In genomic region chr17:69609495-69610315, GRCh38 we compare ENCODE assay signal across 8 cellular contexts.
DNase-seq lines count a peak whose midpoint lies in the region; ATAC-seq, FAIRE-seq and TF ChIP-seq lines count a peak whose summit lies in the region.

No MANE protein-coding gene starts in this region.

- no peak for TF ChIP-seq EP300 in A549 (IDR thresholded peaks at IDR 0.05)

- POLR2A ChIA-PET in A549 (lab: Yijun Ruan, JAX): interaction anchor here (1.1 kb wide), 1 partner anchor 942 kb away, joined by 3 read pairs; no protein-coding TSS in a partner anchor

- H3F3A ChIP-seq in GM23338 (replicated peaks; ENCODE audit: low read depth): no peaks in the 10 kb centered on the region

- peak; percentile 66 to 68 for TF ChIP-seq RAD21 in A549 (conservative IDR thresholded peaks at IDR 0.05 in 1 of 2, IDR thresholded peaks at IDR 0.05 in 1 of 2)

- no peaks in the 10 kb centered on the region for H3K79me2 ChIP-seq in GM23338 (replicated peaks; ENCODE audit: insufficient read depth)

- TF ChIP-seq CTCF in A549 (IDR thresholded peaks at IDR 0.05) (peak; percentile 74), GM23338 (conservative IDR thresholded peaks at IDR 0.05; ENCODE audit: low read depth in 2 of 2) (peak; percentile 76 to 81), cardiac muscle cell (IDR thresholded peaks at IDR 0.05; ENCODE audit: low read depth, low read length) (peak; percentile 74), thyroid gland (IDR thresholded peaks at IDR 0.05) (peak in 5 of 6 experiments; percentile 18 to 69 (median 60))

- H4K20me1 ChIP-seq in GM23338 (replicated peaks; ENCODE audit: insufficient read depth): no peaks in the 10 kb centered on the region

- peaks cover 10% of the 10 kb centered on the region for H3K4me1 Mint-ChIP-seq in GM23338

- WGBS in A549 (ENCODE audit: missing lambda C conversion rate): 70% methylated on average over 6 of the region's 6 CpGs
- WGBS in thyroid gland, 2 donors: 72 to 74% methylated on average over 6 of the region's 6 CpGs

- no peaks in the 10 kb centered on the region for H3K9me3 ChIP-seq in A549
- no peaks in the 10 kb centered on the region for H3K9me3 ChIP-seq in SJSA1 (replicated peaks)
- H3K9me3 ChIP-seq in cardiac muscle cell (ENCODE audit: low read depth): no peaks in the 10 kb centered on the region
- H3K9me3 ChIP-seq in thyroid gland: no peaks in the 10 kb centered on the region

- intact Hi-C loops in thyroid gland (cut with DNase I): no loop called here

- H3K27me3 ChIP-seq in GM23338 (ENCODE audit: insufficient read depth) (no peaks in the 10 kb centered on the region), SJSA1 (replicated peaks) (no peaks in the 10 kb centered on the region), cardiac muscle cell (no peaks in the 10 kb centered on the region), thyroid gland (no peaks in the 10 kb centered on the region)

- TF ChIP-seq POLR2A in A549 (IDR thresholded peaks at IDR 0.05; ENCODE audit: low read length) (no peak), thyroid gland (IDR thresholded peaks at IDR 0.05) (no peak)

- H3K27ac Mint-ChIP-seq in GM23338: no peak overlapping the region

- no peaks in the 10 kb centered on the region; the same call in 2 of the 3 replicates for H3K9me3 Mint-ChIP-seq in GM23338

- ATAC-seq in A549: peak; percentile 67 to 75; a peak in 4 of 6 replicates
- peak; percentile 72; the same call in 2 of the 3 replicates for ATAC-seq in GM23338
- ATAC-seq in HG03520 (IDR thresholded peaks at IDR 0.05; ENCODE audit: unreplicated experiment): no peak
- ATAC-seq in GM21825 (IDR thresholded peaks at IDR 0.05; ENCODE audit: unreplicated experiment): no peak
- no peak for ATAC-seq in GM19035 (IDR thresholded peaks at IDR 0.05; ENCODE audit: unreplicated experiment)

- no peak overlapping the region for H3K4me3 ChIP-seq in A549
- H3K4me3 ChIP-seq in GM23338: no peak overlapping the region
- H3K4me3 ChIP-seq in SJSA1: no peak overlapping the region
- no peak overlapping the region for H3K4me3 ChIP-seq in cardiac muscle cell
- H3K4me3 ChIP-seq in thyroid gland (replicated peaks in 1 of 3): no peak overlapping the region

- H3K27me3 Mint-ChIP-seq in GM23338 (ENCODE audit: insufficient read depth, low read depth, poor library complexity): peaks cover 1% of the 10 kb centered on the region

- H3K4me3 Mint-ChIP-seq in GM23338: no peak overlapping the region

- peak overlapping the region; percentile 79 to 83 for H3K27ac ChIP-seq in A549
- H3K27ac ChIP-seq in GM23338 (ENCODE audit: low read depth): no peak overlapping the region
- H3K27ac ChIP-seq in SJSA1: peak overlapping the region; percentile 95
- no peak overlapping the region for H3K27ac ChIP-seq in cardiac muscle cell
- peak overlapping the region in 1 of 3 donors; percentile 53 for H3K27ac ChIP-seq in thyroid gland

- no peak overlapping the region for H2AFZ ChIP-seq in GM23338

- H3K4me1 ChIP-seq in A549 (peaks cover 31% of the 10 kb centered on the region), GM23338 (ENCODE audit: insufficient read depth) (peaks cover 4% of the 10 kb centered on the region; the same call in 1 of the 2 replicates), SJSA1 (replicated peaks) (peaks cover 34% of the 10 kb centered on the region), cardiac muscle cell (ENCODE audit: low read depth) (peaks cover 6% of the 10 kb centered on the region), thyroid gland (peaks cover 13 to 34% of the 10 kb centered on the region in 2 donors)

- peak; percentile 59 for FAIRE-seq in A549 (lab: Jason Lieb, UNC)

- no peaks in the 10 kb centered on the region for H3K36me3 ChIP-seq in GM23338 (ENCODE audit: insufficient read depth)
- H3K36me3 ChIP-seq in SJSA1: no peaks in the 10 kb centered on the region
- no peaks in the 10 kb centered on the region for H3K36me3 ChIP-seq in cardiac muscle cell
- H3K36me3 ChIP-seq in thyroid gland: no peaks in the 10 kb centered on the region

- peak in 1 of 2 experiments; percentile 33 for DNase-seq in A549 (ENCODE audit: low read depth in 1 of 2, low spot score in 1 of 2)
- DNase-seq in GM23338 (ENCODE audit: low spot score): peak; percentile 59
- DNase-seq in SJSA1 (ENCODE audit: low read depth in 1 of 2, low spot score in 2 of 2): no peak
- peak; percentile 17 to 36 for DNase-seq in cardiac muscle cell (ENCODE audit: low read depth in 1 of 2, low spot score in 1 of 2)
- DNase-seq in thyroid gland: peak; percentile 32 to 34

- H3K4me2 ChIP-seq in A549: peak overlapping the region; percentile 39
- H3K4me2 ChIP-seq in GM23338: no peak overlapping the region

- H3K9me2 ChIP-seq in GM23338 (ENCODE audit: insufficient read depth): no peaks in the 10 kb centered on the region

- H3K36me3 Mint-ChIP-seq in GM23338 (ENCODE audit: low read depth): no peaks in the 10 kb centered on the region

- CTCF ChIA-PET in A549 (lab: Yijun Ruan, JAX): interaction anchor here (0.6 to 4.0 kb wide), 37 partner anchors 9 to 1019 kb away, joined by 3 to 31 read pairs (median 3); no protein-coding TSS in a partner anchor

TF ChIP-seq in A549, 52 proteins besides CTCF, POLR2A, EP300 and RAD21:
- no peak for TF ChIP-seq ZFP36 (IDR thresholded peaks at IDR 0.05; ENCODE audit: borderline replicate concordance, partially characterized antibody)
- TF ChIP-seq EHF (CRISPR knock-in tag; IDR thresholded peaks at IDR 0.05): no peak
- TF ChIP-seq MAX (IDR thresholded peaks at IDR 0.05): no peak
- TF ChIP-seq KDM5A (IDR thresholded peaks at IDR 0.05): no peak
- peak; percentile 75 for TF ChIP-seq SMC3 (IDR thresholded peaks at IDR 0.05)
- TF ChIP-seq NPAS2 (CRISPR knock-in tag; IDR thresholded peaks at IDR 0.05; ENCODE audit: borderline replicate concordance): no peak
- TF ChIP-seq NFE2L2 (conservative IDR thresholded peaks at IDR 0.05; ENCODE audit: low read length): no peak

TF ChIP-seq in GM23338, 12 proteins besides CTCF, POLR2A, EP300 and RAD21 (continues in another document):
- TF ChIP-seq NANOG (IDR thresholded peaks at IDR 0.05; ENCODE audit: borderline replicate concordance) (no peak), REST (IDR thresholded peaks at IDR 0.05; ENCODE audit: unreplicated experiment) (no peak), EZH2phosphoT487 (IDR thresholded peaks at IDR 0.05; ENCODE audit: unreplicated experiment) (no peak), ZNF331 (CRISPR knock-in tag; IDR thresholded peaks at IDR 0.05; ENCODE audit: low read depth) (no peak), JUNB (IDR thresholded peaks at IDR 0.05; ENCODE audit: unreplicated experiment) (no peak), STAT1 (IDR thresholded peaks at IDR 0.05; ENCODE audit: unreplicated experiment) (no peak), ZNF114 (CRISPR knock-in tag; IDR thresholded peaks at IDR 0.05) (no peak), POLR2AphosphoS5 (IDR thresholded peaks at IDR 0.05; ENCODE audit: low read depth) (no peak), CREB1 (CRISPR knock-in tag; IDR thresholded peaks at IDR 0.05; ENCODE audit: low read depth) (no peak)

Comparison
In these comparisons a context has a peak if more than half of its experiments do, and no peak if none do; other contexts are left out.
1. ATAC-seq: peak in A549 (2 of 2) and GM23338 (single experiment); none in HG03520 (single experiment), GM21825 (single experiment) and GM19035 (single experiment).
2. DNase-seq: peak in GM23338 (single experiment), cardiac muscle cell (2 of 2) and thyroid gland (2 of 2); none in SJSA1 (0 of 2).
3. H3K27ac ChIP-seq: peak in A549 (2 of 2) and SJSA1 (single experiment); none in GM23338 (single experiment) and cardiac muscle cell (single experiment).
4. Peak in every context shown above with its lines, with median percentiles within 50 percentile points of each other: CTCF ChIP-seq.